Comparison of ENCODE assay signal across 2 cellular contexts in the genomic region with DNA sequence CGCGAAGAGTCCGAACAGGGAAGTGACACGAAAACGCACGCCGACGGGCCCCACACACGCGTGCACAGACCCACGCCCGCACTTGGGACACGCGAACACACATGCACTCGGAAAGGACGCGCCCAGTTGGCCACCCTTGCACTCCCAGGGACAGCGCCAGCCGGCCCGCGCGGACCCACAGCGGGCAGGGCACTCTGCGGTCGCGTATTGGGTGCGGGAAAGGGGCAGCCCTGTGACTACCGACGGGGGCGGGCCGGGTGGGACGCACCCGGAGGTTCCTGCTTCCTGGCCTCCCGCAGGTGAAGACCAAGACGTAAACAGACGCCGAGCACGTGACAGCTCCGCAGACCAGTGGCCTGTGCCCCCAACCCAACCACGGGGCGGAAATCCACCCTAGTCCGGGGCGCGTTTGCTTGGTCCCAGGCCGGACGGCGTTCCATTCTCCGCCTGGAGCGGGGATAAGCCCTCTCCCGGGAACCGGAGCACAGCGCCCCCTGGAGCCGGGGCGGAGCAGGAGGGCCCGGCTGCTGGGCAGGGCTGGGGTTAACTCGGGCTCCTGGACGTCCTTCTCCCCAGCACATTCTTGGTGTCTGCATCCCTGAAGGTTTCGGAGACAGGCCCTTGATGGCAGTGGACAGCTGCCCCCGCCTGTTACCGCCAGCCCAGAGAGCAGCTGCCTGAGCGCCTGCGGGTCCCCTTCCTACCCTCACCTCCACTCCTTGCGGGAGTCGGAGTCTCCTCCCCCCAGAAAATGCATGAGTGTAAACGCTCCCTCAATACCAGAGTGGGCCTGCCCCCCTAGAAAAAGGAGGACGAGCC.
A peak's percentile ranks its signal among the peaks of the same experiment; 100 is the strongest.
TF ChIP-seq lines count a peak whose summit lies in the region.

No MANE protein-coding gene starts in this region.

TF ChIP-seq in HEK293, 187 proteins besides CTCF, POLR2A, EP300 and RAD21 (continued from another document and continues in another):
- TF ChIP-seq, protein P1, sequence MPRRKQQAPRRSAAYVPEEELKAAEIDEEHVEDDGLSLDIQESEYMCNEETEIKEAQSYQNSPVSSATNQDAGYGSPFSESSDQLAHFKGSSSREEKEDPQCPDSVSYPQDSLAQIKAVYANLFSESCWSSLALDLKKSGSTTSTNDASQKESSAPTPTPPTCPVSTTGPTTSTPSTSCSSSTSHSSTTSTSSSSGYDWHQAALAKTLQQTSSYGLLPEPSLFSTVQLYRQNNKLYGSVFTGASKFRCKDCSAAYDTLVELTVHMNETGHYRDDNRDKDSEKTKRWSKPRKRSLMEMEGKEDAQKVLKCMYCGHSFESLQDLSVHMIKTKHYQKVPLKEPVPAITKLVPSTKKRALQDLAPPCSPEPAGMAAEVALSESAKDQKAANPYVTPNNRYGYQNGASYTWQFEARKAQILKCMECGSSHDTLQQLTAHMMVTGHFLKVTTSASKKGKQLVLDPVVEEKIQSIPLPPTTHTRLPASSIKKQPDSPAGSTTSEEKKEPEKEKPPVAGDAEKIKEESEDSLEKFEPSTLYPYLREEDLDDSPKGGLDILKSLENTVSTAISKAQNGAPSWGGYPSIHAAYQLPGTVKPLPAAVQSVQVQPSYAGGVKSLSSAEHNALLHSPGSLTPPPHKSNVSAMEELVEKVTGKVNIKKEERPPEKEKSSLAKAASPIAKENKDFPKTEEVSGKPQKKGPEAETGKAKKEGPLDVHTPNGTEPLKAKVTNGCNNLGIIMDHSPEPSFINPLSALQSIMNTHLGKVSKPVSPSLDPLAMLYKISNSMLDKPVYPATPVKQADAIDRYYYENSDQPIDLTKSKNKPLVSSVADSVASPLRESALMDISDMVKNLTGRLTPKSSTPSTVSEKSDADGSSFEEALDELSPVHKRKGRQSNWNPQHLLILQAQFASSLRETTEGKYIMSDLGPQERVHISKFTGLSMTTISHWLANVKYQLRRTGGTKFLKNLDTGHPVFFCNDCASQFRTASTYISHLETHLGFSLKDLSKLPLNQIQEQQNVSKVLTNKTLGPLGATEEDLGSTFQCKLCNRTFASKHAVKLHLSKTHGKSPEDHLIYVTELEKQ (tag by site-specific recombination; IDR thresholded peaks at IDR 0.05; ENCODE audit: borderline replicate concordance) = no peak
- TF ChIP-seq ZNF701 (tag by site-specific recombination; IDR thresholded peaks at IDR 0.05) (no peak), TRIM28 (IDR thresholded peaks at IDR 0.05; ENCODE audit: borderline replicate concordance, low read length) (no peak), SP7 (tag by site-specific recombination; IDR thresholded peaks at IDR 0.05) (peak; percentile 15; the same call in 1 of the 2 replicates), ZEB2 (tag by site-specific recombination; IDR thresholded peaks at IDR 0.05) (peak; percentile 88), ZNF768 (tag by site-specific recombination; IDR thresholded peaks at IDR 0.05) (no peak), ZBTB1 (tag by site-specific recombination; IDR thresholded peaks at IDR 0.05) (no peak), KLF8 (tag by site-specific recombination; IDR thresholded peaks at IDR 0.05) (peak; percentile 72), ZNF366 (tag by site-specific recombination; conservative IDR thresholded peaks at IDR 0.05) (peak; percentile 70), ZBTB48 (tag by site-specific recombination; IDR thresholded peaks at IDR 0.05) (no peak; the same call in 1 of the 2 replicates), GLIS1 (tag by site-specific recombination; IDR thresholded peaks at IDR 0.05) (peak; percentile 52; the same call in 1 of the 2 replicates), ZNF350 (tag by site-specific recombination; IDR thresholded peaks at IDR 0.05) (no peak), ZNF266 (tag by site-specific recombination; IDR thresholded peaks at IDR 0.05; ENCODE audit: low read depth) (no peak), ZNF146 (tag by site-specific recombination; IDR thresholded peaks at IDR 0.05) (no peak), ZNF596 (tag by site-specific recombination; IDR thresholded peaks at IDR 0.05) (no peak), ZBTB17 (tag by site-specific recombination; IDR thresholded peaks at IDR 0.05) (no peak), ZNF785 (tag by site-specific recombination; IDR thresholded peaks at IDR 0.05) (no peak), ZNF677 (tag by site-specific recombination; IDR thresholded peaks at IDR 0.05) (no peak), FEZF1 (tag by site-specific recombination; IDR thresholded peaks at IDR 0.05) (no peak), ZNF211 (tag by site-specific recombination; IDR thresholded peaks at IDR 0.05; ENCODE audit: low read depth) (no peak), ZNF394 (tag by site-specific recombination; IDR thresholded peaks at IDR 0.05; ENCODE audit: borderline replicate concordance) (no peak), ZNF202 (tag by site-specific recombination; IDR thresholded peaks at IDR 0.05; ENCODE audit: borderline replicate concordance) (no peak), ZNF174 (tag by site-specific recombination; IDR thresholded peaks at IDR 0.05) (no peak), ZNF776 (tag by site-specific recombination; IDR thresholded peaks at IDR 0.05; ENCODE audit: borderline replicate concordance) (no peak), ZNF24 (tag by site-specific recombination; IDR thresholded peaks at IDR 0.05) (no peak)
- TF ChIP-seq, protein P2, sequence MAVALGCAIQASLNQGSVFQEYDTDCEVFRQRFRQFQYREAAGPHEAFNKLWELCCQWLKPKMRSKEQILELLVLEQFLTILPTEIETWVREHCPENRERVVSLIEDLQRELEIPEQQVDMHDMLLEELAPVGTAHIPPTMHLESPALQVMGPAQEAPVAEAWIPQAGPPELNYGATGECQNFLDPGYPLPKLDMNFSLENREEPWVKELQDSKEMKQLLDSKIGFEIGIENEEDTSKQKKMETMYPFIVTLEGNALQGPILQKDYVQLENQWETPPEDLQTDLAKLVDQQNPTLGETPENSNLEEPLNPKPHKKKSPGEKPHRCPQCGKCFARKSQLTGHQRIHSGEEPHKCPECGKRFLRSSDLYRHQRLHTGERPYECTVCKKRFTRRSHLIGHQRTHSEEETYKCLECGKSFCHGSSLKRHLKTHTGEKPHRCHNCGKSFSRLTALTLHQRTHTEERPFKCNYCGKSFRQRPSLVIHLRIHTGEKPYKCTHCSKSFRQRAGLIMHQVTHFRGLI (tag by site-specific recombination; IDR thresholded peaks at IDR 0.05) = peak; percentile 84
- TF ChIP-seq, protein P3, sequence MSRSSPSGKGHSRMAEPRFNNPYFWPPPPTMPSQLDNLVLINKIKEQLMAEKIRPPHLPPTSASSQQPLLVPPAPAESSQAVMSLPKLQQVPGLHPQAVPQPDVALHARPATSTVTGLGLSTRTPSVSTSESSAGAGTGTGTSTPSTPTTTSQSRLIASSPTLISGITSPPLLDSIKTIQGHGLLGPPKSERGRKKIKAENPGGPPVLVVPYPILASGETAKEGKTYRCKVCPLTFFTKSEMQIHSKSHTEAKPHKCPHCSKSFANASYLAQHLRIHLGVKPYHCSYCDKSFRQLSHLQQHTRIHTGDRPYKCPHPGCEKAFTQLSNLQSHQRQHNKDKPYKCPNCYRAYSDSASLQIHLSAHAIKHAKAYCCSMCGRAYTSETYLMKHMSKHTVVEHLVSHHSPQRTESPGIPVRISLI (tag by site-specific recombination; IDR thresholded peaks at IDR 0.05) = no peak
- TF ChIP-seq, protein P4, sequence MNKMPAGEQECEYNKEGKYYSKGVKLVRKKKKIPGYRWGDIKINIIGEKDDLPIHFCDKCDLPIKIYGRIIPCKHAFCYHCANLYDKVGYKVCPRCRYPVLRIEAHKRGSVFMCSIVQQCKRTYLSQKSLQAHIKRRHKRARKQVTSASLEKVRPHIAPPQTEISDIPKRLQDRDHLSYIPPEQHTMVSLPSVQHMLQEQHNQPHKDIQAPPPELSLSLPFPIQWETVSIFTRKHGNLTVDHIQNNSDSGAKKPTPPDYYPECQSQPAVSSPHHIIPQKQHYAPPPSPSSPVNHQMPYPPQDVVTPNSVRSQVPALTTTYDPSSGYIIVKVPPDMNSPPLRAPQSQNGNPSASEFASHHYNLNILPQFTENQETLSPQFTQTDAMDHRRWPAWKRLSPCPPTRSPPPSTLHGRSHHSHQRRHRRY (tag by site-specific recombination; IDR thresholded peaks at IDR 0.05) = no peak; the same call in 1 of the 2 replicates

TF ChIP-seq in HepG2, 621 proteins besides CTCF, POLR2A, EP300 and RAD21 (continued from another document and continues in another):
- TF ChIP-seq JARID2 (CRISPR knock-in tag; IDR thresholded peaks at IDR 0.05; ENCODE audit: insufficient replicate concordance) (no peak), REXO4 (CRISPR knock-in tag; IDR thresholded peaks at IDR 0.05; ENCODE audit: borderline replicate concordance) (no peak), ZNF256 (CRISPR knock-in tag; conservative IDR thresholded peaks at IDR 0.05) (0 out of 2 replicates have a peak, but pooled peaks have one; percentile 22)
- TF ChIP-seq, protein P5, sequence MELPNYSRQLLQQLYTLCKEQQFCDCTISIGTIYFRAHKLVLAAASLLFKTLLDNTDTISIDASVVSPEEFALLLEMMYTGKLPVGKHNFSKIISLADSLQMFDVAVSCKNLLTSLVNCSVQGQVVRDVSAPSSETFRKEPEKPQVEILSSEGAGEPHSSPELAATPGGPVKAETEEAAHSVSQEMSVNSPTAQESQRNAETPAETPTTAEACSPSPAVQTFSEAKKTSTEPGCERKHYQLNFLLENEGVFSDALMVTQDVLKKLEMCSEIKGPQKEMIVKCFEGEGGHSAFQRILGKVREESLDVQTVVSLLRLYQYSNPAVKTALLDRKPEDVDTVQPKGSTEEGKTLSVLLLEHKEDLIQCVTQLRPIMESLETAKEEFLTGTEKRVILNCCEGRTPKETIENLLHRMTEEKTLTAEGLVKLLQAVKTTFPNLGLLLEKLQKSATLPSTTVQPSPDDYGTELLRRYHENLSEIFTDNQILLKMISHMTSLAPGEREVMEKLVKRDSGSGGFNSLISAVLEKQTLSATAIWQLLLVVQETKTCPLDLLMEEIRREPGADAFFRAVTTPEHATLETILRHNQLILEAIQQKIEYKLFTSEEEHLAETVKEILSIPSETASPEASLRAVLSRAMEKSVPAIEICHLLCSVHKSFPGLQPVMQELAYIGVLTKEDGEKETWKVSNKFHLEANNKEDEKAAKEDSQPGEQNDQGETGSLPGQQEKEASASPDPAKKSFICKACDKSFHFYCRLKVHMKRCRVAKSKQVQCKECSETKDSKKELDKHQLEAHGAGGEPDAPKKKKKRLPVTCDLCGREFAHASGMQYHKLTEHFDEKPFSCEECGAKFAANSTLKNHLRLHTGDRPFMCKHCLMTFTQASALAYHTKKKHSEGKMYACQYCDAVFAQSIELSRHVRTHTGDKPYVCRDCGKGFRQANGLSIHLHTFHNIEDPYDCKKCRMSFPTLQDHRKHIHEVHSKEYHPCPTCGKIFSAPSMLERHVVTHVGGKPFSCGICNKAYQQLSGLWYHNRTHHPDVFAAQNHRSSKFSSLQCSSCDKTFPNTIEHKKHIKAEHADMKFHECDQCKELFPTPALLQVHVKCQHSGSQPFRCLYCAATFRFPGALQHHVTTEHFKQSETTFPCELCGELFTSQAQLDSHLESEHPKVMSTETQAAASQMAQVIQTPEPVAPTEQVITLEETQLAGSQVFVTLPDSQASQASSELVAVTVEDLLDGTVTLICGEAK (IDR thresholded peaks at IDR 0.05) = no peak
- TF ChIP-seq, protein P5 (CRISPR knock-in tag; IDR thresholded peaks at IDR 0.05) = no peak
- TF ChIP-seq, protein P6, sequence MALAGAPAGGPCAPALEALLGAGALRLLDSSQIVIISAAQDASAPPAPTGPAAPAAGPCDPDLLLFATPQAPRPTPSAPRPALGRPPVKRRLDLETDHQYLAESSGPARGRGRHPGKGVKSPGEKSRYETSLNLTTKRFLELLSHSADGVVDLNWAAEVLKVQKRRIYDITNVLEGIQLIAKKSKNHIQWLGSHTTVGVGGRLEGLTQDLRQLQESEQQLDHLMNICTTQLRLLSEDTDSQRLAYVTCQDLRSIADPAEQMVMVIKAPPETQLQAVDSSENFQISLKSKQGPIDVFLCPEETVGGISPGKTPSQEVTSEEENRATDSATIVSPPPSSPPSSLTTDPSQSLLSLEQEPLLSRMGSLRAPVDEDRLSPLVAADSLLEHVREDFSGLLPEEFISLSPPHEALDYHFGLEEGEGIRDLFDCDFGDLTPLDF (CRISPR knock-in tag; IDR thresholded peaks at IDR 0.05) = no peak
- TF ChIP-seq, protein P7, sequence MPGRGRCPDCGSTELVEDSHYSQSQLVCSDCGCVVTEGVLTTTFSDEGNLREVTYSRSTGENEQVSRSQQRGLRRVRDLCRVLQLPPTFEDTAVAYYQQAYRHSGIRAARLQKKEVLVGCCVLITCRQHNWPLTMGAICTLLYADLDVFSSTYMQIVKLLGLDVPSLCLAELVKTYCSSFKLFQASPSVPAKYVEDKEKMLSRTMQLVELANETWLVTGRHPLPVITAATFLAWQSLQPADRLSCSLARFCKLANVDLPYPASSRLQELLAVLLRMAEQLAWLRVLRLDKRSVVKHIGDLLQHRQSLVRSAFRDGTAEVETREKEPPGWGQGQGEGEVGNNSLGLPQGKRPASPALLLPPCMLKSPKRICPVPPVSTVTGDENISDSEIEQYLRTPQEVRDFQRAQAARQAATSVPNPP (CRISPR knock-in tag; IDR thresholded peaks at IDR 0.05) = no peak
- TF ChIP-seq, protein P8, sequence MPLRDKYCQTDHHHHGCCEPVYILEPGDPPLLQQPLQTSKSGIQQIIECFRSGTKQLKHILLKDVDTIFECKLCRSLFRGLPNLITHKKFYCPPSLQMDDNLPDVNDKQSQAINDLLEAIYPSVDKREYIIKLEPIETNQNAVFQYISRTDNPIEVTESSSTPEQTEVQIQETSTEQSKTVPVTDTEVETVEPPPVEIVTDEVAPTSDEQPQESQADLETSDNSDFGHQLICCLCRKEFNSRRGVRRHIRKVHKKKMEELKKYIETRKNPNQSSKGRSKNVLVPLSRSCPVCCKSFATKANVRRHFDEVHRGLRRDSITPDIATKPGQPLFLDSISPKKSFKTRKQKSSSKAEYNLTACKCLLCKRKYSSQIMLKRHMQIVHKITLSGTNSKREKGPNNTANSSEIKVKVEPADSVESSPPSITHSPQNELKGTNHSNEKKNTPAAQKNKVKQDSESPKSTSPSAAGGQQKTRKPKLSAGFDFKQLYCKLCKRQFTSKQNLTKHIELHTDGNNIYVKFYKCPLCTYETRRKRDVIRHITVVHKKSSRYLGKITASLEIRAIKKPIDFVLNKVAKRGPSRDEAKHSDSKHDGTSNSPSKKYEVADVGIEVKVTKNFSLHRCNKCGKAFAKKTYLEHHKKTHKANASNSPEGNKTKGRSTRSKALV (CRISPR knock-in tag; IDR thresholded peaks at IDR 0.05) = peak; percentile 40; the same call in 1 of the 2 replicates
- TF ChIP-seq, protein P9, sequence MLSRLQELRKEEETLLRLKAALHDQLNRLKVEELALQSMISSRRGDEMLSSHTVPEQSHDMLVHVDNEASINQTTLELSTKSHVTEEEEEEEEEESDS (CRISPR knock-in tag; IDR thresholded peaks at IDR 0.05; ENCODE audit: borderline replicate concordance) = no peak
